Comparison of ENCODE assay signal across 23 cellular contexts in genomic region chr2:88003074-88003755, GRCh38. TPM values are rescaled to one million over a fixed set of nuclear protein-coding genes. Genes with fewer than 3 reads are reported as not detected.
DNase-seq lines count a peak whose midpoint lies in the region; ATAC-seq, FAIRE-seq and TF ChIP-seq lines count a peak whose summit lies in the region.
"Had no signal": no experiment of that assay in that cellular context is flagged by ENCODE, and none has a peak within 500 bp of the region (broad histone marks: within the 10 kb centered on the region; RNA-seq: fewer than 3 reads in every experiment).

No MANE protein-coding gene starts in this region.

- H3K9ac ChIP-seq in astrocyte (ENCODE audit: low read length) (peak overlapping the region; percentile 49), iPS-18a (ENCODE audit: low read length) (peak overlapping the region; percentile 31)
- H3K9ac ChIP-seq: KMS-11 had no signal

- peak overlapping the region; percentile 63; the same call in 1 of the 2 replicates for H3K27ac Mint-ChIP-seq in GM23338
- H3K27ac Mint-ChIP-seq in astrocyte (ENCODE audit: unreplicated experiment), result no peak overlapping the region
- H3K27ac Mint-ChIP-seq in osteocyte (ENCODE audit: unreplicated experiment), result peak overlapping the region; percentile 27
- H3K27ac Mint-ChIP-seq: immature natural killer cell, T-cell had no signal

- H3K9me2 ChIP-seq in GM23338 (ENCODE audit: insufficient read depth), result peaks cover 5% of the 10 kb centered on the region; the same call in 1 of the 2 replicates

- peak; percentile 73 for DNase-seq in GM23338 (ENCODE audit: low spot score)
- peak; percentile 7 for DNase-seq in astrocyte (ENCODE audit: low read depth)
- DNase-seq in osteocyte (ENCODE audit: extremely low spot score, unreplicated experiment), result no peak
- DNase-seq in NOMO-1 (lab: John Stamatoyannopoulos, UW; ENCODE audit: unreplicated experiment in 2 of 2), result no peak
- no peak for DNase-seq in SK-N-DZ (ENCODE audit: low spot score)
- no peak for DNase-seq in medulla oblongata (ENCODE audit: extremely low spot score)
- DNase-seq: activated CD4-positive, alpha-beta T cell treated with anti-CD3 and anti-CD28 coated beads for 1 hour; DMS79; immature natural killer cell; mucosa of descending colon; NCI-H1694; NCI-H526; Peyer's patch; stimulated activated CD4-positive, alpha-beta T cell treated with anti-CD3 and anti-CD28 coated beads, Interleukin-4, amount 100 ng/mL, for 24 hours; T-cell had no signal

- ATAC-seq in GM23338, result peak; percentile 73
- no peak for ATAC-seq in GM18511 (IDR thresholded peaks at IDR 0.05; ENCODE audit: unreplicated experiment)
- ATAC-seq: esophagus mucosa, GM12878, mucosa of descending colon, T-cell had no signal

- peaks cover 7% of the 10 kb centered on the region; the same call in 1 of the 2 replicates for H3K4me1 ChIP-seq in GM23338 (ENCODE audit: insufficient read depth)
- H3K4me1 ChIP-seq in astrocyte (ENCODE audit: insufficient read depth, low read length), result no peaks in the 10 kb centered on the region
- peaks cover 6% of the 10 kb centered on the region for H3K4me1 ChIP-seq in iPS-18a (ENCODE audit: control insufficient read depth, low read depth, low read length)
- H3K4me1 ChIP-seq: Peyer's patch had no signal

- H3K9me3 ChIP-seq in astrocyte (ENCODE audit: insufficient read depth, low read depth, low read length) (no peaks in the 10 kb centered on the region), iPS-18a (ENCODE audit: control insufficient read depth, low read depth, low read length) (no peaks in the 10 kb centered on the region)
- H3K9me3 ChIP-seq: mucosa of descending colon, Peyer's patch had no signal

- no peaks in the 10 kb centered on the region for H3K36me3 ChIP-seq in GM23338 (ENCODE audit: insufficient read depth)
- no peaks in the 10 kb centered on the region for H3K36me3 ChIP-seq in astrocyte (ENCODE audit: insufficient read depth, low read length)
- no peaks in the 10 kb centered on the region for H3K36me3 ChIP-seq in iPS-18a (ENCODE audit: control insufficient read depth, low read depth, low read length)
- H3K36me3 ChIP-seq: Peyer's patch had no signal

- TF ChIP-seq CTCF in GM23338 (conservative IDR thresholded peaks at IDR 0.05; ENCODE audit: low read depth in 2 of 2), result no peak; a peak in 1 of 4 replicates
- TF ChIP-seq CTCF in astrocyte (IDR thresholded peaks at IDR 0.05; ENCODE audit: insufficient read depth, low read depth, low read length), result no peak
- no peak for TF ChIP-seq CTCF in osteocyte (IDR thresholded peaks at IDR 0.05)

- no peaks in the 10 kb centered on the region for H4K20me1 ChIP-seq in GM23338 (replicated peaks; ENCODE audit: insufficient read depth)
- H4K20me1 ChIP-seq in astrocyte (ENCODE audit: insufficient read depth, low read length), result no peaks in the 10 kb centered on the region

- H3K27me3 Mint-ChIP-seq in GM23338 (ENCODE audit: insufficient read depth, low read depth, poor library complexity) (peaks cover 15% of the 10 kb centered on the region), astrocyte (ENCODE audit: low read depth, unreplicated experiment) (peaks cover 3% of the 10 kb centered on the region), osteocyte (ENCODE audit: unreplicated experiment) (no peaks in the 10 kb centered on the region)
- H3K27me3 Mint-ChIP-seq: T-cell had no signal

- no peaks in the 10 kb centered on the region for H3K27me3 ChIP-seq in GM23338 (ENCODE audit: insufficient read depth)
- no peaks in the 10 kb centered on the region for H3K27me3 ChIP-seq in astrocyte (ENCODE audit: insufficient read depth, low read length)
- no peaks in the 10 kb centered on the region for H3K27me3 ChIP-seq in iPS-18a (ENCODE audit: control insufficient read depth, insufficient read depth, low read length)
- H3K27me3 ChIP-seq: Peyer's patch had no signal

- H3K4me3 Mint-ChIP-seq in GM23338 (no peak overlapping the region), astrocyte (ENCODE audit: unreplicated experiment) (no peak overlapping the region), osteocyte (ENCODE audit: unreplicated experiment) (no peak overlapping the region)
- H3K4me3 Mint-ChIP-seq: immature natural killer cell, T-cell had no signal

- FAIRE-seq in astrocyte (lab: Jason Lieb, UNC), result no peak
- FAIRE-seq: GM12878 had no signal

- no peak overlapping the region for H3K27ac ChIP-seq in GM23338 (ENCODE audit: low read depth)
- no peak overlapping the region for H3K27ac ChIP-seq in astrocyte (ENCODE audit: low read depth, low read length)
- H3K27ac ChIP-seq in iPS-18a (ENCODE audit: low read length), result no peak overlapping the region
- H3K27ac ChIP-seq: KMS-11, Peyer's patch had no signal

- peaks cover 23% of the 10 kb centered on the region for H3K4me1 Mint-ChIP-seq in GM23338
- H3K4me1 Mint-ChIP-seq in astrocyte (ENCODE audit: low read depth, unreplicated experiment), result peaks cover 2% of the 10 kb centered on the region
- H3K4me1 Mint-ChIP-seq in osteocyte (ENCODE audit: unreplicated experiment), result peaks cover 21% of the 10 kb centered on the region

- H2AFZ ChIP-seq in GM23338 (peak overlapping the region; percentile 96), astrocyte (ENCODE audit: low read depth, low read length) (peak overlapping the region; percentile 70)

- H3K36me3 Mint-ChIP-seq in GM23338 (ENCODE audit: low read depth) (no peaks in the 10 kb centered on the region), astrocyte (ENCODE audit: low read depth, unreplicated experiment) (no peaks in the 10 kb centered on the region), osteocyte (ENCODE audit: unreplicated experiment) (no peaks in the 10 kb centered on the region)
- H3K36me3 Mint-ChIP-seq: immature natural killer cell, T-cell had no signal

- H3F3A ChIP-seq in GM23338 (replicated peaks; ENCODE audit: low read depth), result no peaks in the 10 kb centered on the region

- no peaks in the 10 kb centered on the region for H3K79me2 ChIP-seq in GM23338 (replicated peaks; ENCODE audit: insufficient read depth)
- no peaks in the 10 kb centered on the region for H3K79me2 ChIP-seq in astrocyte (ENCODE audit: insufficient read depth, low read length)

- H3K9me3 Mint-ChIP-seq in GM23338 (peaks cover 3% of the 10 kb centered on the region; the same call in 1 of the 3 replicates), astrocyte (ENCODE audit: unreplicated experiment) (no peaks in the 10 kb centered on the region), osteocyte (ENCODE audit: unreplicated experiment) (no peaks in the 10 kb centered on the region)
- H3K9me3 Mint-ChIP-seq: immature natural killer cell, T-cell had no signal

- H3K4me2 ChIP-seq in GM23338 (peak overlapping the region; percentile 65), astrocyte (ENCODE audit: low read length) (peak overlapping the region; percentile 78)
- H3K4me2 ChIP-seq: KMS-11 had no signal

- peak overlapping the region; percentile 34 for H3K4me3 ChIP-seq in GM23338
- no peak overlapping the region for H3K4me3 ChIP-seq in astrocyte (ENCODE audit: insufficient read depth, low read depth, low read length)
- H3K4me3 ChIP-seq in iPS-18a (ENCODE audit: low read length), result peak overlapping the region; percentile 35
- H3K4me3 ChIP-seq: GM12878, mucosa of descending colon, Peyer's patch had no signal

TF ChIP-seq in GM23338, 12 proteins besides CTCF, POLR2A, EP300 and RAD21:
- TF ChIP-seq ETS1 (IDR thresholded peaks at IDR 0.05) (no peak), REST (IDR thresholded peaks at IDR 0.05; ENCODE audit: unreplicated experiment) (no peak)

RNA-seq across cellular contexts. Expression of gene RNU2-63P, which starts 13.1 kb away (rescaled TPM):
- not detected in 2 replicates for total RNA-seq in GM23338 (2014; rRNA removed; shearing (Covaris generic))
- 2.0 and 2.8 TPM in 2 replicates for polyA plus RNA-seq in GM23338 (2016; fragmentation: Nextera tagmentation; extraction: Ambion mirVana)
- total RNA-seq in astrocyte (4.2 and 6.6 TPM in 2 replicates), osteocyte (4.7 TPM in 1 of 2 replicates, not detected in the other)
- polyA plus RNA-seq in SK-N-DZ (2014; cell fraction: cytosol; rRNA removed), result not detected in 2 replicates
- not detected in 2 replicates for polyA plus RNA-seq in SK-N-DZ (2014; cell fraction: nucleus; rRNA removed)
- total RNA-seq: cerebellum, ureter had no signal
- polyA plus RNA-seq: BJ had no signal

RNA-seq across cellular contexts. Expression of gene KRCC1, which starts 52.4 kb away (rescaled TPM):
- total RNA-seq in GM23338 (2014; rRNA removed; shearing (Covaris generic)), result 10.3 and 10.5 TPM in 2 replicates
- polyA plus RNA-seq in GM23338 (2016; fragmentation: Nextera tagmentation; extraction: Ambion mirVana), result 12.5 and 12.8 TPM in 2 replicates
- total RNA-seq in astrocyte (17.7 and 18.3 TPM in 2 replicates), osteocyte (20.8 and 22.4 TPM in 2 replicates)
- polyA plus RNA-seq in SK-N-DZ (2014; cell fraction: cytosol; rRNA removed), result 11.0 and 12.2 TPM in 2 replicates
- polyA plus RNA-seq in SK-N-DZ (2014; cell fraction: nucleus; rRNA removed), result 10.0 and 10.6 TPM in 2 replicates

Comparison
In these comparisons a context has a peak if more than half of its experiments do, and no peak if none do; other contexts are left out.
1. DNase-seq: peak in GM23338 (single experiment) and astrocyte (single experiment); none in osteocyte (single experiment), NOMO-1 (0 of 2), SK-N-DZ (single experiment) and medulla oblongata (single experiment).